In genomic region chr18:26437634-26438033, GRCh38 we compare ENCODE assay signal across 4 cellular contexts.
A peak's percentile ranks its signal among the peaks of the same experiment; 100 is the strongest.
DNase-seq lines count a peak whose midpoint lies in the region; ATAC-seq, FAIRE-seq and TF ChIP-seq lines count a peak whose summit lies in the region.
"Not testable (repeated sequence)": the region's sequence is repeated elsewhere in the genome, so short reads cannot be mapped to it uniquely, and the experiment has no call there.

No MANE protein-coding gene starts in this region.

- not testable (repeated sequence) for H3K36me3 ChIP-seq in HEK293 (ENCODE audit: control insufficient read depth in 2 of 2, insufficient read depth in 1 of 2, low read length in 2 of 2)

- H3K27ac Mint-ChIP-seq in WTC11, result not testable (repeated sequence)

- not testable (repeated sequence) for H3K9me3 ChIP-seq in A549; HEK293 (ENCODE audit: control insufficient read depth, insufficient read depth, low read depth, low read length)

- H3K27me3 Mint-ChIP-seq in WTC11 (ENCODE audit: low read depth), result not testable (repeated sequence)

- peaks cover 13% of the 10 kb centered on the region for H3K4me1 Mint-ChIP-seq in WTC11

- 82% methylated on average over 3 of the region's 3 CpGs for WGBS in A549 (ENCODE audit: missing lambda C conversion rate)

- not testable (repeated sequence) for ATAC-seq in A549, WTC11

- TF ChIP-seq EP300 in A549 (IDR thresholded peaks at IDR 0.05), result not testable (repeated sequence)

- not testable (repeated sequence) for H3K36me3 Mint-ChIP-seq in WTC11

- H3K27ac ChIP-seq in A549 (peak overlapping the region; percentile 88 to 90), RWPE1 (peak overlapping the region; percentile 80; the same call in 1 of the 2 replicates)
- H3K27ac ChIP-seq in HEK293 (ENCODE audit: extremely low read depth, low read depth, low read length), result not testable (repeated sequence)

- not testable (repeated sequence) for H3K4me3 Mint-ChIP-seq in WTC11

- not testable (repeated sequence) for FAIRE-seq in A549 (lab: Jason Lieb, UNC)

- CTCF ChIA-PET in A549 (lab: Yijun Ruan, JAX), result interaction anchor here (1.1 to 4.3 kb wide), 4 partner anchors 31 to 170 kb away, joined by 3 to 13 read pairs (median 4); no protein-coding TSS in a partner anchor
- CTCF ChIA-PET in HEK293 (lab: Yijun Ruan, JAX), result interaction anchor here (0.6 to 1.0 kb wide), 3 partner anchors 11 to 212 kb away, joined by 3 to 4 read pairs (median 3); no protein-coding TSS in a partner anchor
- CTCF ChIA-PET in RWPE1 (lab: Yijun Ruan, JAX), result not testable (repeated sequence)
- CTCF ChIA-PET in WTC11 (lab: Charles Lee), result interaction anchor here (0.8 to 1.7 kb wide), 4 partner anchors 17 to 54 kb away, joined by 3 to 6 read pairs (median 4); no protein-coding TSS in a partner anchor

- TF ChIP-seq RAD21 in A549 (conservative IDR thresholded peaks at IDR 0.05 in 1 of 2, IDR thresholded peaks at IDR 0.05 in 1 of 2), result not testable (repeated sequence)

- H3K4me3 ChIP-seq in A549; HEK293 (ENCODE audit: low read depth, low read length): not testable (repeated sequence)

- not testable (repeated sequence) for TF ChIP-seq POLR2A in A549 (IDR thresholded peaks at IDR 0.05; ENCODE audit: low read length)

- H3K4me1 ChIP-seq in A549, result peaks cover 26% of the 10 kb centered on the region
- H3K4me1 ChIP-seq in HEK293 (ENCODE audit: control insufficient read depth, insufficient read depth, low read length), result not testable (repeated sequence)

- not testable (repeated sequence) for H3K9me3 Mint-ChIP-seq in WTC11

- POLR2A ChIA-PET in A549 (lab: Yijun Ruan, JAX); HEK293 (lab: Yijun Ruan, JAX); RWPE1 (lab: Yijun Ruan, JAX; ENCODE audit: low non-redundant PET); WTC11 (lab: Charles Lee): not testable (repeated sequence)

- not testable (repeated sequence) for DNase-seq in A549 (ENCODE audit: low read depth in 1 of 2, low spot score in 1 of 2); RWPE1 (ENCODE audit: low spot score); WTC11 (ENCODE audit: low spot score)

- not testable (repeated sequence) for TF ChIP-seq CTCF in A549 (IDR thresholded peaks at IDR 0.05); HEK293 (tag by site-specific recombination; IDR thresholded peaks at IDR 0.05); RWPE1 (conservative IDR thresholded peaks at IDR 0.05; ENCODE audit: low read depth); WTC11 (IDR thresholded peaks at IDR 0.05)

- H3K4me2 ChIP-seq in A549, result not testable (repeated sequence)

TF ChIP-seq in A549, 52 proteins besides CTCF, POLR2A, EP300 and RAD21:
- peak; percentile 50 for TF ChIP-seq ZC3H11A (IDR thresholded peaks at IDR 0.05)

TF ChIP-seq in HEK293, 187 proteins besides CTCF, POLR2A, EP300 and RAD21 (continues in another document):
- TF ChIP-seq REST (tag by site-specific recombination; IDR thresholded peaks at IDR 0.05) (0 out of 2 replicates have a peak, but pooled peaks have one; percentile 30), ZNF394 (tag by site-specific recombination; IDR thresholded peaks at IDR 0.05; ENCODE audit: borderline replicate concordance) (peak; percentile 70; the same call in 1 of the 2 replicates), ZNF426 (tag by site-specific recombination; IDR thresholded peaks at IDR 0.05) (peak; percentile 50), ZNF555 (tag by site-specific recombination; conservative IDR thresholded peaks at IDR 0.05) (peak; percentile 39)

TF ChIP-seq in WTC11, 78 proteins besides CTCF, POLR2A, EP300 and RAD21:
- TF ChIP-seq HMGA2 (CRISPR knock-in tag; IDR thresholded peaks at IDR 0.05), result peak; percentile 49; the same call in 1 of the 2 replicates
